1 cellular context compared by ENCODE assay signal in the genomic region with DNA sequence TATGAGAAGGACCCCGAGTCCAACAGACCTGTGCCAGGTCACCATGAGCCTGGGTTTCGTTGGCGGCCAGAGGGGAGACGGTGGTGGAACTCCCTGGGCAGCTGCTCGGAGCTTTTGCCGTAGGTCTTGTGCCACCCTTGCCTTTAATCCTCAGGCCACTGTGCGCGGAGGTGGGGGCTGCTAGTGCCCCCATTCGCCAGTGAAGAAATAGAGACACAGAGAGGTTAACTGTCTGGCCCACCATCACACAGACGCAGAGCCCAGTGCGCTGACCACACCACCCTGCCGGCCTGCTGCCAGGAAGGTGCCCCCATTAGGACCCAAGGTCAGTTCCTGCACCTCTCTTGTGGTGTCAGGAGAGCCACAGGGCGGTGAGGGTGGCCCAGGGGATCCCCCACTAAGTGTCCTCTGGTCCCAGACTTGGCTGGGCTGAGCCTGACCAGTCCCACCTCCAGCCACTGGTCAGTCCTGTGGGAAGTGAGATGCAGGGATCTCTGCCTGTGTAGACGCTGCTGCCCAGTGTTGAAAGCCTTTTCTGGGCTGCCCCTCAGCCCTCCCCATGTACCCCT.
TF ChIP-seq lines count a peak whose summit lies in the region.

No MANE protein-coding gene starts in this region.

TF ChIP-seq in endothelial cell of umbilical vein, 7 proteins besides CTCF, POLR2A, EP300 and RAD21:
- TF ChIP-seq, protein P1, sequence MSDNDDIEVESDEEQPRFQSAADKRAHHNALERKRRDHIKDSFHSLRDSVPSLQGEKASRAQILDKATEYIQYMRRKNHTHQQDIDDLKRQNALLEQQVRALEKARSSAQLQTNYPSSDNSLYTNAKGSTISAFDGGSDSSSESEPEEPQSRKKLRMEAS (IDR thresholded peaks at IDR 0.05; ENCODE audit: insufficient read depth, insufficient read length) = no peak
- TF ChIP-seq JUN (IDR thresholded peaks at IDR 0.05; ENCODE audit: borderline replicate concordance, insufficient read depth, insufficient read length, low read depth) (no peak), POLR2AphosphoS5 (IDR thresholded peaks at IDR 0.05; ENCODE audit: insufficient read depth, low read depth, low read length) (peak; percentile 10)
